Comparison of ENCODE assay signal across 8 cellular contexts in the genomic region with DNA sequence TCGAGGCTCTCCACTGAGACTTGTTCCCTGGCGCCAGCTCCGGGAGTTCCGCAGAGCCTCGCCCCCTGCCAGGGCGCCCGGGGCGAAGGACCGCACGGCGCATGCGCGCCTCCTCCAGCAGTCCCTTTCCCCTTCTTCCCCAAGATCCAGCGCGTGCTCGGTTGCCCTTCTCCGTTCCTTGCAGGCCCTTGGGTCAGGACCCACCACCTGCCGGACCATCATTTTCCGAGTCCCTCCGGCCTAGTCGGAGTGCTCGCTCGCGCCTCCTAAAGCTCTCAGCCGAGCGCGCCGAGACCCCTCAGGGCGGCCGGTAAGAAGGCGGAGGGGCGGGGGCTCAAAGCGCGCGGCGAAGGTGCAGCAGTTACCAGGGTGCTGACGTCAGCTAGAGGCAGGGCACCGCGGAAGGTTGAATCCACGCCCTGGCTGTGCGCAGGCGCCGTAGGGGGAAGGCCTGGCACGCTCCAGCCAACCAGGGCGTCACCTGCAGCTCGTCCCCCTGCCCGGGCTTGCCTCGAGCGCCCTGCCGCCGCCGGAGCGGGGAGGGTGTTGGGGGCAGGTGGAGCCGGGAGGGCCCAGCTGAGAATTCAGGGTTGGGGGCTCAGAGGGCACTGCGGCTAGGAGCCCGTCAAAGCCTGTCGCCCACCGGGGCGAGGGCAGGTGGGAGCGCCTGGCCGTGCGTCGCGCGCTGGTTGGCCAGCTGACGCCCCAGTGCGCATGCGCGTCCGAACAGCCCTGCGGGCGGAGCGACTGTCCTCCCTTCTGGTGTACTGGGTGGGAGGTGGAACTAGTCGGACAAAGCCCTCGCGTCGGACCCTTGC. TPM values are rescaled to one million over a fixed set of nuclear protein-coding genes. Genes with fewer than 3 reads are reported as not detected.
A peak's percentile ranks its signal among the peaks of the same experiment; 100 is the strongest.
DNase-seq lines count a peak whose midpoint lies in the region; ATAC-seq and TF ChIP-seq lines count a peak whose summit lies in the region.

A gene with protein sequence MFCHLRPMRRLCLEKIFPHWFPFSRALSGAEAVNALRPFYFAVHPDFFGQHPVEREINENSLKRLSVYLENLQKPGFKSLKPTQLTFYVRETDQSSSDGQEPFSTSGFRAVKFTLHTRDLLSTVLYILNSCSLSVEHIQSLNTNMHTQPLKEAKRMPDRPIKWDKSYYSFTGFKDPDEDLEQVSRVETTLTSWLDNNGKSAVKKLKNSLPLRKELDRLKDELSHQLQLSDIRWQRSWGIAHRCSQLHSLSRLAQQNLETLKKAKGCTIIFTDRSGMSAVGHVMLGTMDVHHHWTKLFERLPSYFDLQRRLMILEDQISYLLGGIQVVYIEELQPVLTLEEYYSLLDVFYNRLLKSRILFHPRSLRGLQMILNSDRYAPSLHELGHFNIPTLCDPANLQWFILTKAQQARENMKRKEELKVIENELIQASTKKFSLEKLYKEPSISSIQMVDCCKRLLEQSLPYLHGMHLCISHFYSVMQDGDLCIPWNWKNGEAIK (plus strand): TSS at position 757 of the 818 bp plus-strand sequence. CDS start 16,017 bp downstream, outside the sequence.

- H3K4me3 ChIP-seq in DOHH2 (ENCODE audit: low read length), result peak within 1 kb of the TSS; percentile 97
- H3K4me3 ChIP-seq in GM23248, result peak within 1 kb of the TSS; percentile 94
- H3K4me3 ChIP-seq in fibroblast of lung (replicated peaks in 1 of 4; ENCODE audit: control extremely low read depth in 1 of 4, insufficient read depth in 1 of 4, low read depth in 3 of 4, low read length in 4 of 4), result peak within 1 kb of the TSS; percentile 77 to 97 (median 86)

- in situ Hi-C loops in GM23248 (cut with MboI), result no loop called here

- H3F3A ChIP-seq in DOHH2 (ENCODE audit: control insufficient read depth, insufficient read depth), result peaks cover 4% of the 10 kb centered on the region; the same call in 1 of the 2 replicates
- peaks cover 4% of the 10 kb centered on the region; the same call in 1 of the 2 replicates for H3F3A ChIP-seq in GM23248 (ENCODE audit: insufficient read depth)

- no peaks in the 10 kb centered on the region for H3K36me3 Mint-ChIP-seq in naive thymus-derived CD8-positive, alpha-beta T cell

- no peak for TF ChIP-seq CTCF in DOHH2 (IDR thresholded peaks at IDR 0.05; ENCODE audit: low read depth, low read length, poor library complexity, severe bottlenecking)
- TF ChIP-seq CTCF in fibroblast of lung (conservative IDR thresholded peaks at IDR 0.05 in 1 of 2, IDR thresholded peaks at IDR 0.05 in 1 of 2; ENCODE audit: low read depth in 1 of 2, low read length in 2 of 2), result no peak

- H4K20me1 ChIP-seq in DOHH2 (ENCODE audit: control insufficient read depth, insufficient read depth, low read depth, low read length) (no peaks in the 10 kb centered on the region), GM23248 (ENCODE audit: insufficient read depth) (no peaks in the 10 kb centered on the region), fibroblast of lung (ENCODE audit: control insufficient read depth, extremely low read depth, insufficient read depth, low read length) (no peaks in the 10 kb centered on the region)

- WGBS in GM23248 (ENCODE audit: low coverage in 1 of 2, low lambda C conversion rate in 2 of 2, missing lambda C conversion rate in 2 of 2), 2 experiments, result 1% methylated on average over 58 to 73 of the region's 77 CpGs

- H3K36me3 ChIP-seq in DOHH2 (ENCODE audit: control insufficient read depth, low read length) (peaks cover 16% of the 10 kb centered on the region), GM23248 (ENCODE audit: low read depth) (no peaks in the 10 kb centered on the region), fibroblast of lung (ENCODE audit: control insufficient read depth, insufficient read depth, low read length) (no peaks in the 10 kb centered on the region)

- peak within 1 kb of the TSS; percentile 92 to 99 (median 97) for H3K4me3 Mint-ChIP-seq in naive thymus-derived CD8-positive, alpha-beta T cell

- H3K27me3 ChIP-seq in DOHH2 (ENCODE audit: control insufficient read depth, low read length) (no peaks in the 10 kb centered on the region), GM23248 (replicated peaks; ENCODE audit: insufficient read depth) (0 out of 2 replicates have a peak, but pooled peaks cover 4% of the 10 kb centered on the region), fibroblast of lung (ENCODE audit: control insufficient read depth, insufficient read depth, low read length) (no peaks in the 10 kb centered on the region)

- peaks cover 0 to 7% (median 5%) of the 10 kb centered on the region in 5 donors for H3K27me3 Mint-ChIP-seq in naive thymus-derived CD8-positive, alpha-beta T cell

- POLR2A ChIA-PET in naive thymus-derived CD8-positive, alpha-beta T cell (lab: Charles Lee), result interaction anchor here (0.6 to 1.7 kb wide), 9 partner anchors 9 to 1351 kb away, joined by 3 to 23 read pairs (median 4); a partner anchor contains a TSS

- H3K79me2 ChIP-seq in DOHH2 (ENCODE audit: control insufficient read depth, low read length) (peaks cover 42% of the 10 kb centered on the region), GM23248 (ENCODE audit: insufficient read depth) (peaks cover 30% of the 10 kb centered on the region), fibroblast of lung (ENCODE audit: control insufficient read depth, insufficient read depth, low read length) (peaks cover 17% of the 10 kb centered on the region)

- peaks cover 23% of the 10 kb centered on the region for H3K4me1 ChIP-seq in DOHH2 (ENCODE audit: control insufficient read depth, low read length)
- H3K4me1 ChIP-seq in GM23248 (ENCODE audit: insufficient read depth), result peaks cover 20% of the 10 kb centered on the region
- H3K4me1 ChIP-seq in fibroblast of lung (ENCODE audit: control insufficient read depth, extremely low read depth, insufficient read depth, low read length), result peaks cover 10% of the 10 kb centered on the region

- peak; percentile 91 to 93 for ATAC-seq in naive thymus-derived CD8-positive, alpha-beta T cell

- H3K27ac ChIP-seq in DOHH2 (ENCODE audit: low read depth, low read length) (peak within 1 kb of the TSS; percentile 63), GM23248 (peak within 1 kb of the TSS; percentile 66), fibroblast of lung (ENCODE audit: insufficient read depth, low read length) (peak within 1 kb of the TSS; percentile 79)

- DNase-seq in GM23248 (peak; percentile 98), Kasumi-1 (lab: John Stamatoyannopoulos, UW) (peak; percentile 95 to 96), RPMI7951 (ENCODE audit: low read depth) (peak; percentile 96), fibroblast of lung (ENCODE audit: low read depth in 2 of 2) (peak; percentile 95 to 98)
- peak; percentile 95 to 96 for DNase-seq in activated T-helper 1 cell treated with anti-CD3 and anti-CD28 coated beads, Interleukin-2, amount 50 U/mL, for 16 hours (ENCODE audit: low read depth in 1 of 2, low spot score in 1 of 2)
- peak; percentile 98 to 100 (median 99) for DNase-seq in naive thymus-derived CD8-positive, alpha-beta T cell
- DNase-seq in stimulated activated naive CD4-positive, alpha-beta T cell (lab: John Stamatoyannopoulos, UW), result peak; percentile 98 to 100 (median 99)

- H3K9me2 ChIP-seq in DOHH2 (replicated peaks; ENCODE audit: control insufficient read depth, low read length), result no peaks in the 10 kb centered on the region
- H3K9me2 ChIP-seq in GM23248 (ENCODE audit: insufficient read depth), result no peaks in the 10 kb centered on the region

- H3K4me1 Mint-ChIP-seq in naive thymus-derived CD8-positive, alpha-beta T cell, result peaks cover 12 to 38% (median 33%) of the 10 kb centered on the region in 4 donors

- H3K9me3 ChIP-seq in DOHH2 (ENCODE audit: control insufficient read depth, insufficient read depth, low read length) (no peaks in the 10 kb centered on the region), GM23248 (ENCODE audit: low read depth) (no peaks in the 10 kb centered on the region), fibroblast of lung (ENCODE audit: control insufficient read depth, insufficient read depth, low read depth, low read length) (no peaks in the 10 kb centered on the region)

- no peaks in the 10 kb centered on the region for H3K9me3 Mint-ChIP-seq in naive thymus-derived CD8-positive, alpha-beta T cell

- H3K4me2 ChIP-seq in DOHH2 (ENCODE audit: low read length), result peak within 1 kb of the TSS; percentile 86
- peak within 1 kb of the TSS; percentile 98 for H3K4me2 ChIP-seq in GM23248 (ENCODE audit: unreplicated experiment)
- peak within 1 kb of the TSS; percentile 29 for H3K4me2 ChIP-seq in fibroblast of lung (ENCODE audit: extremely low read depth, insufficient read depth, low read length)

- H2AFZ ChIP-seq in GM23248 (peak within 1 kb of the TSS; percentile 95), fibroblast of lung (ENCODE audit: low read length) (peak within 1 kb of the TSS; percentile 84)

- peak within 1 kb of the TSS; percentile 79 for H3K9ac ChIP-seq in GM23248
- H3K9ac ChIP-seq in fibroblast of lung (ENCODE audit: insufficient read depth, low read length), result peak within 1 kb of the TSS; percentile 76

- H3K27ac Mint-ChIP-seq in naive thymus-derived CD8-positive, alpha-beta T cell, result peak within 1 kb of the TSS; percentile 87 to 99 (median 98)

RNA-seq across cellular contexts. Expression of the gene that starts here (rescaled TPM):
- 14.3 and 16.3 TPM in 2 replicates for total RNA-seq in GM23248 (2014; rRNA removed; shearing (Covaris generic))
- polyA plus RNA-seq in GM23248 (2016; fragmentation: Nextera tagmentation; extraction: Ambion mirVana) (12.6 and 13.9 TPM in 2 replicates), fibroblast of lung (25.9 and 29.8 TPM in 2 replicates)
- total RNA-seq in RPMI7951 (2014; rRNA removed; shearing (Covaris generic)), result 43.2 and 43.3 TPM in 2 replicates
- total RNA-seq in fibroblast of lung, result 29.3 and 46.6 TPM in 2 replicates
- polyA plus RNA-seq in fibroblast of lung (2012), result 20.0 and 22.2 TPM in 2 replicates
- polyA minus RNA-seq in fibroblast of lung (ENCODE audit: low replicate concordance), result 1.4 and 2.0 TPM in 2 replicates
- 10 to 100 TPM; 19.5 to 23.7 TPM for total RNA-seq in naive thymus-derived CD8-positive, alpha-beta T cell
- 10 to 100 TPM; 12.1 to 14.0 (median 13.1) TPM for polyA plus RNA-seq in naive thymus-derived CD8-positive, alpha-beta T cell

Comparison
In these comparisons a context has a peak if more than half of its experiments do, and no peak if none do; other contexts are left out.
1. Peak in every context shown above with its lines: DNase-seq, ATAC-seq, H3K4me3 ChIP-seq and H3K27ac ChIP-seq.
2. H3K4me2 ChIP-seq: peak in every context shown above with its lines; median percentile 98 in GM23248; 86 in DOHH2; 29 in fibroblast of lung.